In genomic region chr21:39265603-39266002, GRCh38 we compare ENCODE assay signal across 24 cellular contexts.
"Had no signal": no experiment of that assay in that cellular context is flagged by ENCODE, and none has a peak within 500 bp of the region (broad histone marks: within the 10 kb centered on the region; RNA-seq: fewer than 3 reads in every experiment).

No MANE protein-coding gene starts in this region.

- ATAC-seq: activated CD4-positive, CD25-positive, alpha-beta regulatory T cell treated with anti-CD3 and anti-CD28 coated beads, Interleukin-2, amount 50 U/mL, for 24 hours; activated CD8-positive, alpha-beta T cell treated with anti-CD3 and anti-CD28 coated beads for 36 hours; activated T-cell treated with anti-CD3 and anti-CD28 coated beads, Interleukin-2, amount 50 U/mL, for 72 hours; SK-N-SH treated with all-trans-retinoic acid at 6 μM for 48 hours had no signal

- H3K27me3 ChIP-seq: cardiac muscle cell, MG63, Peyer's patch, SJSA1 had no signal

- H3K4me1 ChIP-seq: Peyer's patch, SJSA1 had no signal

- DNase-seq: activated CD4-positive, alpha-beta T cell treated with anti-CD3 and anti-CD28 coated beads for 4 hours; activated CD8-positive, alpha-beta memory T cell treated with anti-CD3 and anti-CD28 coated beads, Interleukin-2, amount 50 U/mL, for 4 hours; activated CD8-positive, alpha-beta T cell treated with anti-CD3 and anti-CD28 coated beads for 36 hours; activated T-cell treated with anti-CD3 and anti-CD28 coated beads, Interleukin-2, amount 50 U/mL, for 72 hours; aorta; MG63; MV-4-11; NCI-H1092 treated with DMSO at 0.1 percent for 48 hours; NCI-H1417 treated with DMSO at 0.1 percent for 48 hours; NCI-H1694; NCI-H2029; NCI-H2107; NCI-H2171 treated with DMSO at 0.1 percent for 48 hours; NCI-H345; NCI-H510A; NCI-H526 treated with DMSO at 0.1 percent for 48 hours; NK-92 treated with Interleukin-12 subunit alpha and Interleukin-12 subunit beta, amount 100 ng/mL, for 24 hours; Peyer's patch; Right ventricle myocardium superior had no signal

- H3K4me3 ChIP-seq: cardiac muscle cell, MG63, Peyer's patch, SJSA1 had no signal

- H3K9me3 ChIP-seq: MG63, Peyer's patch, SJSA1 had no signal

- H3K27ac ChIP-seq: cardiac muscle cell, Peyer's patch, RWPE1, SJSA1 had no signal
